ENCODE assay signal across 8 cellular contexts in the genomic region with DNA sequence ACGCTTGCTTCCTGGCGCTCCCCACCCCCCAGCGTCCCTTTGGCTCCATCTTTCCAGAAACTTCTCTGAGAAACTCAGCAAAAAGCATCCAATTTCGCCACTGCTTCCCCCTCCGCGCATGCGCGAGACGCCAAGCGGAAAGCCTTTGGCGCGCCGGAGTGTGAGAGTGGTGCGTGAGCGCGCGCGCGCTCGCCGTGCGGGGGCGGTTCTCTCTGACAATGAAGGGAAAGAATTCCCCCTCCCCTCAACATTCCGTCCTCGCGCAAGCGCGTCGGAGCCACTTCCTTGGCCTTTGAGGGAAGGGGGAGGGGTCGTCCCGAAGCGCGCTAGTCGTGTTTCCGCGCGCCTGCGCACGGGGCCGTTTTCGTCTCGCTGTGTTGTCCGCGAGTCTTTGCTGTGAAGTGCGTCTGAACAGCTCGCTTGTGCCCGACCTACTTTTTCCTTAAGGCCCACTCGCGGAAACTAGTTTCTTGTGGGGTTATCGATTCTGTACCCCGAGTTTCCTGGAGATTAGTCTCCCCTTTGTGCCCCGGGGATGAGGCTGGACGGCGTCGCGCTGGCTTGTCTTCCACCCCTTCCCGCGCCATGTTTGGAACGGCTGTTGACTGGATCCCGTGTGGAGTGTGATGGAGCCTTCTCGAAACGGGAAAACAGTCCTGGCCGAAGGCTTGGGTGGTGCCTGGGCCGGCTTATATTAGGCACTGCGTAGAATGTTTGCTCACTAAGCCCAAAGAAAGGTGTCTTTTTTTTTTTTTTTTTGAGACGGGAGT. TPM values are rescaled to one million over a fixed set of nuclear protein-coding genes. Genes with fewer than 3 reads are reported as not detected.
DNase-seq lines count a peak whose midpoint lies in the region; ATAC-seq, FAIRE-seq and TF ChIP-seq lines count a peak whose summit lies in the region.

No MANE protein-coding gene starts in this region.

- H4K20me1 ChIP-seq in HepG2 (ENCODE audit: insufficient read depth, low read length), result no peaks in the 10 kb centered on the region

- in situ Hi-C loops in HepG2 (cut with HindIII; ENCODE audit: extremely low pct_ligation_motif_present, low pct_unique_long_range_greater_than_20kb), result no loop called here

- peaks cover 18% of the 10 kb centered on the region for H3K4me1 Mint-ChIP-seq in activated CD4-positive, alpha-beta memory T cell treated with anti-CD3 and anti-CD28 coated beads for 36 hours (ENCODE audit: low read depth)

- ATAC-seq in GM19397 (IDR thresholded peaks at IDR 0.05; ENCODE audit: unreplicated experiment), result peak; percentile 57
- peak; percentile 55 for ATAC-seq in HepG2

- POLR2A ChIA-PET in activated CD4-positive, alpha-beta memory T cell treated with anti-CD3 and anti-CD28 coated beads for 36 hours (lab: Charles Lee), result interaction anchor here (0.6 to 3.4 kb wide), 4 partner anchors 12 to 372 kb away, joined by 3 to 68 read pairs (median 3); partner anchors contain the start of gene SPEN
- POLR2A ChIA-PET in HepG2 (lab: Yijun Ruan, JAX), result interaction anchor here (1.0 to 4.2 kb wide), 4 partner anchors 11 to 35 kb away, joined by 3 to 64 read pairs (median 16); partner anchors contain the start of gene SPEN

- TF ChIP-seq EP300 in HepG2 (IDR thresholded peaks at IDR 0.05; ENCODE audit: low read depth in 2 of 2, low read length in 2 of 2) (peak in 1 of 2 experiments; percentile 61; a peak in 2 of 4 replicates), HepG2 (CRISPR knock-in tag; IDR thresholded peaks at IDR 0.05; ENCODE audit: borderline replicate concordance) (peak; percentile 42; the same call in 1 of the 2 replicates)

- intact Hi-C loops in activated CD4-positive, alpha-beta memory T cell treated with anti-CD3 and anti-CD28 coated beads for 36 hours (cut with micrococcal nuclease), result loop anchor here (1.0 kb wide), 3 partner anchors 11 to 531 kb away; partner anchors contain the start of genes SPEN, SZRD1 and ZBTB17
- intact Hi-C loops in HepG2 (cut with micrococcal nuclease; ENCODE audit: unreplicated experiment), result loop anchor here (1.0 kb wide), 1 partner anchor 11 kb away; the partner anchor contains the start of gene SPEN

- peak overlapping the region; percentile 98 for H3K9ac ChIP-seq in HepG2 (ENCODE audit: insufficient read depth, low read depth, low read length)

- H3K36me3 Mint-ChIP-seq in activated CD4-positive, alpha-beta memory T cell treated with anti-CD3 and anti-CD28 coated beads for 36 hours, result peaks cover 4% of the 10 kb centered on the region

- no peaks in the 10 kb centered on the region; a peak in 1 of 5 replicates for H3K27me3 ChIP-seq in HepG2 (ENCODE audit: control insufficient read depth in 1 of 2, insufficient read depth in 2 of 2, low read length in 2 of 2)

- no TSS peak for BruUV-seq in HepG2 (replicated peaks; lab: Mats Ljungman, UMichigan)

- peak overlapping the region; percentile 100 for H3K27ac ChIP-seq in HepG2 (ENCODE audit: extremely low read length, insufficient read depth, low read length)

- peak; percentile 91 to 99 (median 98) for DNase-seq in C1 segment of cervical spinal cord (lab: John Stamatoyannopoulos, UW)
- DNase-seq in HK-2 (ENCODE audit: unreplicated experiment), result peak; percentile 100
- peak; percentile 100 for DNase-seq in NCI-H82 (lab: John Stamatoyannopoulos, UW)
- DNase-seq in activated CD4-positive, alpha-beta memory T cell treated with anti-CD3 and anti-CD28 coated beads for 36 hours, result peak; percentile 100
- peak; percentile 99 for DNase-seq in dermis microvascular lymphatic vessel endothelial cell (ENCODE audit: low read depth in 2 of 2)
- peak; percentile 98 for DNase-seq in HepG2 (ENCODE audit: low spot score)
- DNase-seq in stimulated activated CD4-positive, alpha-beta T cell treated with anti-CD3 and anti-CD28 coated beads, Interleukin-2, amount 100 ng/mL, for 4 hours (ENCODE audit: low read depth), result peak; percentile 100

- TF ChIP-seq POLR2A in HepG2 (IDR thresholded peaks at IDR 0.05; ENCODE audit: insufficient read depth in 1 of 2, low read depth in 2 of 2, low read length in 2 of 2), result peak; percentile 82 to 84

- no peaks in the 10 kb centered on the region for H3K9me3 ChIP-seq in HepG2 (ENCODE audit: low read length)

- no peaks in the 10 kb centered on the region for H3K27me3 Mint-ChIP-seq in activated CD4-positive, alpha-beta memory T cell treated with anti-CD3 and anti-CD28 coated beads for 36 hours

- H3K36me3 ChIP-seq in HepG2 (replicated peaks in 1 of 2; ENCODE audit: control insufficient read depth in 1 of 2, insufficient read depth in 2 of 2, low read length in 2 of 2), result no peaks in the 10 kb centered on the region

- H3K4me2 ChIP-seq in HepG2 (ENCODE audit: low read depth, low read length), result peak overlapping the region; percentile 93

- H2AFZ ChIP-seq in HepG2 (ENCODE audit: low read length), result peak overlapping the region; percentile 55

- peaks cover 42% of the 10 kb centered on the region for H3K4me1 ChIP-seq in HepG2 (ENCODE audit: insufficient read depth, low read length)

- no peak for TF ChIP-seq CTCF in HepG2 (CRISPR knock-in tag; IDR thresholded peaks at IDR 0.05)

- peak overlapping the region; percentile 96 for H3K27ac Mint-ChIP-seq in activated CD4-positive, alpha-beta memory T cell treated with anti-CD3 and anti-CD28 coated beads for 36 hours

- H3K9me3 Mint-ChIP-seq in activated CD4-positive, alpha-beta memory T cell treated with anti-CD3 and anti-CD28 coated beads for 36 hours, result no peaks in the 10 kb centered on the region

- H3K4me3 ChIP-seq in HepG2 (replicated peaks in 1 of 3; ENCODE audit: insufficient read depth in 1 of 3, low read depth in 2 of 3, low read length in 3 of 3), result peak overlapping the region; percentile 77 to 83 (median 78); a peak in 5 of 6 replicates

- CTCF ChIA-PET in activated CD4-positive, alpha-beta memory T cell treated with anti-CD3 and anti-CD28 coated beads for 36 hours (lab: Charles Lee), result interaction anchor here (0.6 to 3.6 kb wide), 6 partner anchors 9 to 154 kb away, joined by 3 to 17 read pairs (median 3); partner anchors contain the start of gene SPEN
- CTCF ChIA-PET in HepG2 (lab: Yijun Ruan, JAX; ENCODE audit: low intra/inter-chr PET ratio, low total read pairs), result no interaction called here

- FAIRE-seq in HepG2 (lab: Jason Lieb, UNC), result peak; percentile 92

- WGBS in HepG2 (ENCODE audit: low lambda C conversion rate), result 31% methylated on average over 26 of the region's 66 CpGs

- TF ChIP-seq RAD21 in HepG2 (CRISPR knock-in tag; IDR thresholded peaks at IDR 0.05), result 0 out of 2 replicates have a peak, but pooled peaks have one; percentile 18

- H3K4me3 Mint-ChIP-seq in activated CD4-positive, alpha-beta memory T cell treated with anti-CD3 and anti-CD28 coated beads for 36 hours, result peak overlapping the region; percentile 81

- peaks cover 16% of the 10 kb centered on the region for H3K79me2 ChIP-seq in HepG2 (ENCODE audit: insufficient read depth, low read length)

RNA-seq across cellular contexts. Expression of gene SPEN, which starts 11.6 kb away (rescaled TPM):
- total RNA-seq in activated CD4-positive, alpha-beta memory T cell treated with anti-CD3 and anti-CD28 coated beads for 36 hours, result 10 to 100 TPM; 37.0 to 41.9 TPM
- 10.8 and 12.5 TPM in 2 replicates for total RNA-seq in dermis microvascular lymphatic vessel endothelial cell
- total RNA-seq in HepG2 (2016; rRNA removed; fragmentation: Illumina TruSeq; extraction: Trizol), result 14.0 and 25.1 TPM in 2 replicates
- 7.7 and 8.8 TPM in 2 replicates for total RNA-seq in HepG2 (2016; cell fraction: cytosol; rRNA removed; fragmentation: Illumina TruSeq; extraction: Trizol; ENCODE audit: low read depth)
- 10.1 and 21.7 TPM in 2 replicates for total RNA-seq in HepG2 (2016; cell fraction: insoluble cytoplasmic fraction; rRNA removed; fragmentation: Illumina TruSeq; extraction: Trizol)
- 9.3 and 12.9 TPM in 2 replicates for total RNA-seq in HepG2 (2016; cell fraction: membrane; rRNA removed; fragmentation: Illumina TruSeq; extraction: Trizol)
- total RNA-seq in HepG2 (2016; cell fraction: nucleus; rRNA removed; fragmentation: Illumina TruSeq; extraction: Trizol), result 49.3 and 56.0 TPM in 2 replicates
- 4.8 and 5.0 TPM in 2 replicates for polyA plus RNA-seq in HepG2 (2011; rRNA removed)
- polyA plus RNA-seq in HepG2 (2011; cell fraction: cytosol; rRNA removed), result 2.8 and 3.3 TPM in 2 replicates
- 18.8 and 20.8 TPM in 2 replicates for polyA plus RNA-seq in HepG2 (2011; cell fraction: nucleus; rRNA removed)
- 21.6 and 23.5 TPM in 2 replicates for polyA plus RNA-seq in HepG2 (2012)
- 0.96 and 1.2 TPM in 2 replicates for polyA plus RNA-seq in HepG2 (2016; cell fraction: cytosol; fragmentation: Illumina TruSeq; extraction: Trizol; ENCODE audit: low read depth)
- 8.1 and 13.9 TPM in 2 replicates for polyA plus RNA-seq in HepG2 (2016; cell fraction: insoluble cytoplasmic fraction; fragmentation: Illumina TruSeq; extraction: Trizol; ENCODE audit: low read depth)
- polyA plus RNA-seq in HepG2 (2016; cell fraction: membrane; fragmentation: Illumina TruSeq; extraction: Trizol; ENCODE audit: low read depth), result 2.4 and 4.4 TPM in 2 replicates
- 82.7 and 94.7 TPM in 2 replicates for polyA plus RNA-seq in HepG2 (2016; cell fraction: nucleus; fragmentation: Illumina TruSeq; extraction: Trizol; ENCODE audit: insufficient read depth, low read depth)
- polyA minus RNA-seq in HepG2 (2011; rRNA and poly(A)+ RNA removed; ENCODE audit: low replicate concordance), result 26.2 and 39.1 TPM in 2 replicates
- polyA minus RNA-seq in HepG2 (2011; cell fraction: cytosol; rRNA and poly(A)+ RNA removed), result 16.2 and 25.1 TPM in 2 replicates
- 33.1 and 35.3 TPM in 2 replicates for polyA minus RNA-seq in HepG2 (2011; cell fraction: nucleus; rRNA and poly(A)+ RNA removed)

RNA-seq across cellular contexts. Expression of gene UQCRHL, which starts 28.5 kb away (rescaled TPM):
- total RNA-seq in activated CD4-positive, alpha-beta memory T cell treated with anti-CD3 and anti-CD28 coated beads for 36 hours, result 1 to 10 TPM; 2.0 to 2.5 TPM
- total RNA-seq in dermis microvascular lymphatic vessel endothelial cell, result 0.76 and 4.0 TPM in 2 replicates
- 2.3 and 4.0 TPM in 2 replicates for total RNA-seq in HepG2 (2016; rRNA removed; fragmentation: Illumina TruSeq; extraction: Trizol)
- total RNA-seq in HepG2 (2016; cell fraction: cytosol; rRNA removed; fragmentation: Illumina TruSeq; extraction: Trizol; ENCODE audit: low read depth), result 1.3 and 1.6 TPM in 2 replicates
- total RNA-seq in HepG2 (2016; cell fraction: insoluble cytoplasmic fraction; rRNA removed; fragmentation: Illumina TruSeq; extraction: Trizol), result 2.3 and 4.1 TPM in 2 replicates
- 3.6 and 3.8 TPM in 2 replicates for total RNA-seq in HepG2 (2016; cell fraction: membrane; rRNA removed; fragmentation: Illumina TruSeq; extraction: Trizol)
- 0.72 and 0.87 TPM in 2 replicates for total RNA-seq in HepG2 (2016; cell fraction: nucleus; rRNA removed; fragmentation: Illumina TruSeq; extraction: Trizol)
- 1.4 and 1.8 TPM in 2 replicates for polyA plus RNA-seq in HepG2 (2011; rRNA removed)
- 1.3 and 2.6 TPM in 2 replicates for polyA plus RNA-seq in HepG2 (2011; cell fraction: cytosol; rRNA removed)
- 0.59 and 1.3 TPM in 2 replicates for polyA plus RNA-seq in HepG2 (2011; cell fraction: nucleus; rRNA removed)
- 4.4 and 15.0 TPM in 2 replicates for polyA plus RNA-seq in HepG2 (2012)
- 3.5 and 3.9 TPM in 2 replicates for polyA plus RNA-seq in HepG2 (2016; cell fraction: cytosol; fragmentation: Illumina TruSeq; extraction: Trizol; ENCODE audit: low read depth)
- 6.0 and 6.8 TPM in 2 replicates for polyA plus RNA-seq in HepG2 (2016; cell fraction: insoluble cytoplasmic fraction; fragmentation: Illumina TruSeq; extraction: Trizol; ENCODE audit: low read depth)
- 4.5 and 5.2 TPM in 2 replicates for polyA plus RNA-seq in HepG2 (2016; cell fraction: membrane; fragmentation: Illumina TruSeq; extraction: Trizol; ENCODE audit: low read depth)
- polyA plus RNA-seq in HepG2 (2016; cell fraction: nucleus; fragmentation: Illumina TruSeq; extraction: Trizol; ENCODE audit: insufficient read depth, low read depth), result 1.8 and 2.2 TPM in 2 replicates
- 1.2 TPM in 1 of 2 replicates, not detected in the other for polyA minus RNA-seq in HepG2 (2011; rRNA and poly(A)+ RNA removed; ENCODE audit: low replicate concordance)
- 2.5 and 2.8 TPM in 2 replicates for polyA minus RNA-seq in HepG2 (2011; cell fraction: cytosol; rRNA and poly(A)+ RNA removed)
- 0.64 and 0.87 TPM in 2 replicates for polyA minus RNA-seq in HepG2 (2011; cell fraction: nucleus; rRNA and poly(A)+ RNA removed)

Comparison
In these comparisons a context has a peak if more than half of its experiments do, and no peak if none do; other contexts are left out.
1. Peak in every context shown above with its lines: DNase-seq, ATAC-seq, H3K4me3 ChIP-seq and H3K27ac ChIP-seq.